In genomic region chr9:131546336-131547084, GRCh38 we compare ENCODE assay signal across 9 cellular contexts. TPM values are rescaled to one million over a fixed set of nuclear protein-coding genes. Genes with fewer than 3 reads are reported as not detected.
DNase-seq lines count a peak whose midpoint lies in the region; ATAC-seq and TF ChIP-seq lines count a peak whose summit lies in the region.
"Had no signal": no experiment of that assay in that cellular context is flagged by ENCODE, and none has a peak within 500 bp of the region (broad histone marks: within the 10 kb centered on the region; RNA-seq: fewer than 3 reads in every experiment).

No MANE protein-coding gene starts in this region.

- H2AFZ ChIP-seq in neural progenitor cell (replicated peaks), result no peak overlapping the region

- peaks cover 22% of the 10 kb centered on the region for H3K27me3 Mint-ChIP-seq in neural progenitor cell (ENCODE audit: insufficient read depth, low read depth)

- H3K4me3 ChIP-seq in cardiac fibroblast (replicated peaks in 1 of 2; ENCODE audit: low read depth in 2 of 2, low read length in 2 of 2) (peak overlapping the region; percentile 19 to 32), neural progenitor cell (no peak overlapping the region), MG63 (no peak overlapping the region)

- no peaks in the 10 kb centered on the region for H3K79me2 ChIP-seq in neural progenitor cell (ENCODE audit: low read depth)

- peak; percentile 1 for TF ChIP-seq CTCF in cardiac fibroblast (IDR thresholded peaks at IDR 0.05; ENCODE audit: low read depth, low read length)
- TF ChIP-seq CTCF in neural progenitor cell (IDR thresholded peaks at IDR 0.05), result no peak

- no peak overlapping the region for H3K27ac Mint-ChIP-seq in neural progenitor cell

- no peaks in the 10 kb centered on the region for H3K36me3 ChIP-seq in neural progenitor cell
- H3K36me3 ChIP-seq in MG63, result no peaks in the 10 kb centered on the region

- no peak overlapping the region for H3K9ac ChIP-seq in neural progenitor cell

- H3K9me3 ChIP-seq in neural progenitor cell (ENCODE audit: low read depth) (peaks cover 13% of the 10 kb centered on the region), MG63 (peaks cover 18% of the 10 kb centered on the region)

- H3K4me3 Mint-ChIP-seq in neural progenitor cell, result no peak overlapping the region

- H3K27ac ChIP-seq in neural progenitor cell, result no peak overlapping the region

- no peaks in the 10 kb centered on the region for H3K4me1 Mint-ChIP-seq in neural progenitor cell

- H3K4me2 ChIP-seq in neural progenitor cell, result peak overlapping the region; percentile 13

- no peaks in the 10 kb centered on the region for H4K20me1 ChIP-seq in neural progenitor cell (ENCODE audit: low read depth)

- H3K36me3 Mint-ChIP-seq in neural progenitor cell, result no peaks in the 10 kb centered on the region

- H3F3A ChIP-seq in neural progenitor cell (ENCODE audit: low read depth), result peaks cover 5% of the 10 kb centered on the region

- no peaks in the 10 kb centered on the region for H3K4me1 ChIP-seq in neural progenitor cell

- peak; percentile 82 for DNase-seq in DMS53 (lab: John Stamatoyannopoulos, UW)
- peak; percentile 13 for DNase-seq in NCI-H1694 (lab: John Stamatoyannopoulos, UW)
- no peak for DNase-seq in cardiac fibroblast (ENCODE audit: low read depth in 2 of 2)
- no peak for DNase-seq in neural progenitor cell (ENCODE audit: low spot score)
- no peak for DNase-seq in MG63

- H3K27me3 ChIP-seq in neural progenitor cell (peaks cover 26% of the 10 kb centered on the region), MG63 (peaks cover 24% of the 10 kb centered on the region)

- H3K9me3 Mint-ChIP-seq in neural progenitor cell, result peaks cover 41% of the 10 kb centered on the region

- ATAC-seq in GM19467 (IDR thresholded peaks at IDR 0.05; ENCODE audit: unreplicated experiment) (no peak), HG03571 (IDR thresholded peaks at IDR 0.05; ENCODE audit: unreplicated experiment) (no peak), GM19452 (IDR thresholded peaks at IDR 0.05; ENCODE audit: unreplicated experiment) (no peak)

RNA-seq across cellular contexts. Expression of gene PRRT1B, which starts 1.2 kb away (rescaled TPM):
- not detected in 2 replicates for total RNA-seq in neural progenitor cell (ENCODE audit: low replicate concordance)
- not detected in 2 replicates for total RNA-seq in MG63 (2014; rRNA removed; shearing (Covaris generic); ENCODE audit: low replicate concordance)
- total RNA-seq: myocyte had no signal

RNA-seq across cellular contexts. Expression of gene UCK1, which starts 15.4 kb away (rescaled TPM):
- total RNA-seq in neural progenitor cell (ENCODE audit: low replicate concordance), result 30.7 and 41.1 TPM in 2 replicates
- total RNA-seq in MG63 (2014; rRNA removed; shearing (Covaris generic); ENCODE audit: low replicate concordance), result 19.3 and 30.6 TPM in 2 replicates

RNA-seq across cellular contexts. Expression of gene POMT1, which starts 43.8 kb away (rescaled TPM):
- 31.1 and 48.0 TPM in 2 replicates for total RNA-seq in neural progenitor cell (ENCODE audit: low replicate concordance)
- total RNA-seq in MG63 (2014; rRNA removed; shearing (Covaris generic); ENCODE audit: low replicate concordance), result 6.7 and 12.8 TPM in 2 replicates

Comparison
In these comparisons a context has a peak if more than half of its experiments do, and no peak if none do; other contexts are left out.
1. DNase-seq: peak in DMS53 (single experiment) and NCI-H1694 (single experiment); none in cardiac fibroblast (0 of 2), neural progenitor cell (single experiment) and MG63 (single experiment).
2. H3K4me3 ChIP-seq: peak in cardiac fibroblast (2 of 2); none in neural progenitor cell (single experiment) and MG63 (single experiment).